Comparison of ENCODE assay signal across 8 cellular contexts in genomic region chr7:123534383-123535260, GRCh38. TPM values are rescaled to one million over a fixed set of nuclear protein-coding genes. Genes with fewer than 3 reads are reported as not detected.
DNase-seq lines count a peak whose midpoint lies in the region; TF ChIP-seq lines count a peak whose summit lies in the region.

TSS of gene IQUB (minus strand) at chr7:123534595. CDS start at chr7:123512340, 22,255 bp downstream.

- H3K27ac Mint-ChIP-seq in H9 (peak within 1 kb of the TSS; percentile 94 to 97 (median 97)), neural crest cell (ENCODE audit: unreplicated experiment) (peak within 1 kb of the TSS; percentile 89)

- no peak within 1 kb of the TSS for H3K4ac ChIP-seq in H9 (ENCODE audit: low read depth, low read length)

- H3K4me1 Mint-ChIP-seq in H9: peaks cover 17 to 19% of the 10 kb centered on the region in 2 experiments
- H3K4me1 Mint-ChIP-seq in neural crest cell: peaks cover 29% of the 10 kb centered on the region

- H2BK12ac ChIP-seq in H9 (ENCODE audit: insufficient read length, low read depth, low read length): no peak within 1 kb of the TSS

- no peaks in the 10 kb centered on the region for H3K79me1 ChIP-seq in H9 (ENCODE audit: insufficient read depth, low read depth, low read length, poor library complexity, severe bottlenecking)

- H3K27me3 ChIP-seq in H9 (ENCODE audit: insufficient read depth, low read length) (no peaks in the 10 kb centered on the region), MG63 (no peaks in the 10 kb centered on the region), stomach (peaks cover 0 to 37% (median 9%) of the 10 kb centered on the region in 3 donors)

- H3K14ac ChIP-seq in H9 (ENCODE audit: insufficient read depth, low read length): peak within 1 kb of the TSS; percentile 85; the same call in 1 of the 2 replicates

- no peak within 1 kb of the TSS for H2AK5ac ChIP-seq in H9 (ENCODE audit: insufficient read length, low read length)

- no peak within 1 kb of the TSS for H4K5ac ChIP-seq in H9 (ENCODE audit: insufficient read length, low read depth, low read length)

- peak within 1 kb of the TSS; percentile 91 for H3K4me2 ChIP-seq in H9 (ENCODE audit: insufficient read depth, insufficient read length, low read length)

- no CpG with 5 or more reads among the region's 54 CpGs for WGBS in H9 (ENCODE audit: extremely low coverage, insufficient read length, low lambda C conversion rate)
- WGBS in stomach, 5 donors: 0 to 1% (median 1%) methylated on average over 39 to 54 of the region's 54 CpGs

- peak within 1 kb of the TSS; percentile 58 for H3K4me3 ChIP-seq in MG63
- peak within 1 kb of the TSS; percentile 70 to 88 for H3K4me3 ChIP-seq in foreskin fibroblast (ENCODE audit: low read depth in 1 of 2, low read length in 2 of 2)
- peak within 1 kb of the TSS; percentile 59 to 76 (median 66) for H3K4me3 ChIP-seq in stomach

- no peak within 1 kb of the TSS for H4K8ac ChIP-seq in H9 (replicated peaks; ENCODE audit: insufficient read length, low read depth, low read length)

- H3K27me3 Mint-ChIP-seq in H9 (ENCODE audit: low read depth) (peaks cover 15% of the 10 kb centered on the region), neural crest cell (ENCODE audit: low read depth) (no peaks in the 10 kb centered on the region)

- no peak within 1 kb of the TSS for H2AFZ ChIP-seq in H9 (ENCODE audit: low read length)

- no peaks in the 10 kb centered on the region for H3K9me3 ChIP-seq in H9 (ENCODE audit: control insufficient read depth, low read depth, low read length)
- no peaks in the 10 kb centered on the region for H3K9me3 ChIP-seq in MG63
- H3K9me3 ChIP-seq in stomach: no peaks in the 10 kb centered on the region

- no peak within 1 kb of the TSS for H3T11ph ChIP-seq in H9 (ENCODE audit: low read length)

- intact Hi-C loops in stomach (cut with DNase I; ENCODE audit: low total_unique reads): no loop called here

- H2BK120ac ChIP-seq in H9 (ENCODE audit: low read depth, low read length, poor library complexity, severe bottlenecking): no peak within 1 kb of the TSS

- H3K9me3 Mint-ChIP-seq in H9 (no peaks in the 10 kb centered on the region), neural crest cell (no peaks in the 10 kb centered on the region)

- DNase-seq in ELR (ENCODE audit: low read depth) (peak; percentile 95), H9 (peak; percentile 97), MG63 (peak; percentile 90), SHP77 (lab: John Stamatoyannopoulos, UW) (peak; percentile 91 to 93), activated gamma-delta T cell treated with Interleukin-2 at 50 U/mL for 16 hours (peak; percentile 95), foreskin fibroblast (peak; percentile 94 to 98), neural crest cell (ENCODE audit: low read depth, low spot score) (peak; percentile 96), stomach (peak; percentile 99)

- H4K20me1 ChIP-seq in H9 (ENCODE audit: control insufficient read depth, insufficient read depth, insufficient read length): no peaks in the 10 kb centered on the region

- H3K4me3 Mint-ChIP-seq in H9 (peak within 1 kb of the TSS; percentile 92 to 95), neural crest cell (peak within 1 kb of the TSS; percentile 98)

- H3K36me3 ChIP-seq in MG63: no peaks in the 10 kb centered on the region
- H3K36me3 ChIP-seq in stomach: peaks cover 0 to 4% (median 0%) of the 10 kb centered on the region in 4 donors

- no peak within 1 kb of the TSS for H3K23ac ChIP-seq in H9 (ENCODE audit: insufficient read length, low read depth, low read length)

- no peaks in the 10 kb centered on the region for H3K36me3 Mint-ChIP-seq in H9 (ENCODE audit: insufficient read depth in 1 of 3, low read depth in 3 of 3)
- no peaks in the 10 kb centered on the region for H3K36me3 Mint-ChIP-seq in neural crest cell (ENCODE audit: low read depth)

- no peaks in the 10 kb centered on the region for H3K79me2 ChIP-seq in H9 (ENCODE audit: insufficient read depth, low read length)

- no peak within 1 kb of the TSS for H4K91ac ChIP-seq in H9 (ENCODE audit: insufficient read length, low read depth, low read length)

- TF ChIP-seq POLR2A in stomach (IDR thresholded peaks at IDR 0.05): no peak

- no peak within 1 kb of the TSS for H2BK5ac ChIP-seq in H9 (ENCODE audit: insufficient read length, low read length)

- no peak within 1 kb of the TSS for H2BK15ac ChIP-seq in H9 (ENCODE audit: low read depth, low read length)

- H2BK20ac ChIP-seq in H9 (ENCODE audit: low read depth, low read length, poor library complexity, severe bottlenecking): no peak within 1 kb of the TSS

- no peak for TF ChIP-seq EP300 in stomach (IDR thresholded peaks at IDR 0.05)

- H3K27ac ChIP-seq in H9 (ENCODE audit: insufficient read length, low read depth, low read length): no peak within 1 kb of the TSS
- H3K27ac ChIP-seq in stomach: peak within 1 kb of the TSS; percentile 88 to 92 (median 90)

- no peaks in the 10 kb centered on the region for H3K4me1 ChIP-seq in H9 (ENCODE audit: insufficient read depth, low read length)
- H3K4me1 ChIP-seq in stomach: peaks cover 5 to 31% (median 16%) of the 10 kb centered on the region in 4 donors

- H3K18ac ChIP-seq in H9 (ENCODE audit: insufficient read length, low read depth, low read length): peak within 1 kb of the TSS; percentile 93

- H3K23me2 ChIP-seq in H9 (ENCODE audit: insufficient read length, low read depth, low read length, poor library complexity, severe bottlenecking): peaks cover 5% of the 10 kb centered on the region

- TF ChIP-seq CTCF in H9 (conservative IDR thresholded peaks at IDR 0.05): no peak
- TF ChIP-seq CTCF in foreskin fibroblast (IDR thresholded peaks at IDR 0.05; ENCODE audit: low read depth, low read length): no peak
- no peak for TF ChIP-seq CTCF in neural crest cell (conservative IDR thresholded peaks at IDR 0.05)
- no peak for TF ChIP-seq CTCF in stomach (IDR thresholded peaks at IDR 0.05)

- H3K9ac ChIP-seq in H9 (ENCODE audit: extremely low read depth, insufficient read length, low read length): peak within 1 kb of the TSS; percentile 20

- H3K56ac ChIP-seq in H9 (ENCODE audit: insufficient read length, low read depth, low read length): no peak within 1 kb of the TSS

RNA-seq across cellular contexts. Expression of gene IQUB, which starts in this region (rescaled TPM):
- total RNA-seq in H9 (2021): 0.28 and 0.39 TPM in 2 replicates
- not detected in 2 replicates for total RNA-seq in MG63 (2014; rRNA removed; shearing (Covaris generic); ENCODE audit: low replicate concordance)
- total RNA-seq in neural crest cell: 0.56 and 0.73 TPM in 2 replicates
- 1 to 10 TPM in 1 of 5 donors, under 1 TPM in 1, not detected in 3; 0.55 to 2.7 TPM for total RNA-seq in stomach
- polyA plus RNA-seq in stomach: under 1 TPM in 2 of 3 donors, not detected in 1; 0.05 to 0.12 TPM

Comparison
In these comparisons a context has a peak if more than half of its experiments do, and no peak if none do; other contexts are left out.
1. Peak in DNase-seq, H3K9ac ChIP-seq and H3K4me2 ChIP-seq in H9; RNA of the gene not detected or under 1 TPM.
2. Peak in DNase-seq and H3K4me3 ChIP-seq in MG63; RNA of the gene not detected or under 1 TPM.
3. Peak in DNase-seq in neural crest cell; RNA of the gene not detected or under 1 TPM.